ENCODE assay signal across 9 cellular contexts in the genomic region with DNA sequence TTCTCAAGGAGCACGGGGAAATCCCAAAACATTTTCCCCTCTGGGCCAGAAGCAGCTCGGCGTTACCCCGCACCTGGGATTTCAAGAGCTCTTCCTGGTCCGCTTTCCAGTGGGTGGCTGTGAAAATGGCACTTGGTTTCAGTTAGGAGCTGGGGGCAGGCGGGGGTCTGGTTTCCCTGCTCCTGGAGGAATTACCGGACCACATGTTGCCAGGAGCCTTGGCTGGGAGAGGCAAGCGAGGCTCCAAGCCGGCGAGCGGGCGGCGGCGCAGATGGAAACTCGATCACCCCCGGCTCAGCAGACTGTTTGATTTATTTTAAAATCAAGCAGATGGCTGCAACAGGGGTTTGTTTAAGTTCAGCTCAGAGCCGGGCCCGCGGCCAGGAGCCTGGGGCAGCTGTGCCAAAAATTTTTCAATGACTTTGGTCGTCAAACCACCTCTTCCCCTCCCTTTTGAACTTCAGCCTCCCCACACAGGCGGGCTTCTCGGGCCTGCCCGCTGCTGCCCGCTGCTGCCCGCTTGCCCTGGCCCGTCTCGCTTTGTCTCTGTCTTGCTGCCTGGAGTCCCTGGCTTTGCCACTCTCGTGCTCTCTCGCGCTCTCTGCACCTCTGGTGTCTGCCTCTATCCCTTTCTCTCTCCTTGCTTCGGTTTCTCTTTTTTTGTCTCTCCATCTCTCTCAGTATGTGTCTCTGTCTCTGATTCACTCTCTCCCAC.
DNase-seq lines count a peak whose midpoint lies in the region; ATAC-seq and TF ChIP-seq lines count a peak whose summit lies in the region.
"Had no signal": no experiment of that assay in that cellular context is flagged by ENCODE, and none has a peak within 500 bp of the region (broad histone marks: within the 10 kb centered on the region; RNA-seq: fewer than 3 reads in every experiment).

No MANE protein-coding gene starts in this region.

- DNase-seq in A172 (ENCODE audit: low spot score) (peak; percentile 51), NCI-H1694 (lab: John Stamatoyannopoulos, UW) (peak; percentile 98), body of pancreas (peak; percentile 82 to 92 (median 90)), iris pigment epithelial cell (ENCODE audit: low read depth) (peak; percentile 73), substantia nigra (lab: John Stamatoyannopoulos, UW) (peak in 41 of 49 donors; percentile 13 to 87 (median 50)), KBM-7 (no peak)
- DNase-seq in CD4-positive, alpha-beta memory T cell = no peak

- H3K9me3 Mint-ChIP-seq in CD4-positive, alpha-beta memory T cell = no peaks in the 10 kb centered on the region
- H3K9me3 Mint-ChIP-seq: T-helper 1 cell treated with Interleukin-12 subunit alpha and Interleukin-12 subunit beta and Interleukin-4 antibody, amounts not matched to agents 30 μg/mL and 1 μg/mL, for 36 hours had no signal

- H3K36me3 ChIP-seq in body of pancreas (replicated peaks in 1 of 2; ENCODE audit: insufficient read depth in 1 of 2, low read depth in 2 of 2) = no peaks in the 10 kb centered on the region
- no peaks in the 10 kb centered on the region for H3K36me3 ChIP-seq in CD4-positive, alpha-beta memory T cell (ENCODE audit: insufficient read depth, low read length)

- no peak overlapping the region for H3K4me3 ChIP-seq in body of pancreas
- H3K4me3 ChIP-seq in CD4-positive, alpha-beta memory T cell (ENCODE audit: low read length in 2 of 2) = no peak overlapping the region

- no peak overlapping the region for H3K27ac Mint-ChIP-seq in CD4-positive, alpha-beta memory T cell
- H3K27ac Mint-ChIP-seq: T-helper 1 cell treated with Interleukin-12 subunit alpha and Interleukin-12 subunit beta and Interleukin-4 antibody, amounts not matched to agents 30 μg/mL and 1 μg/mL, for 36 hours had no signal

- peaks cover 16% of the 10 kb centered on the region for H3K4me1 ChIP-seq in body of pancreas
- H3K4me1 ChIP-seq in CD4-positive, alpha-beta memory T cell (ENCODE audit: insufficient read depth, low read length) = no peaks in the 10 kb centered on the region

- in situ Hi-C loops in KBM-7 (cut with MboI; ENCODE audit: low pct_unique_long_range_greater_than_20kb, low sequenced_read_pairs) = no loop called here

- TF ChIP-seq POLR2A in body of pancreas (IDR thresholded peaks at IDR 0.05) = peak in 2 of 3 donors; percentile 41 to 50

- no peaks in the 10 kb centered on the region for H3K9me3 ChIP-seq in body of pancreas
- H3K9me3 ChIP-seq in CD4-positive, alpha-beta memory T cell (ENCODE audit: control insufficient read depth in 1 of 2, low read length in 2 of 2) = no peaks in the 10 kb centered on the region

- CTCF ChIA-PET in CD4-positive, alpha-beta memory T cell (lab: Charles Lee; ENCODE audit: partially characterized antibody) = no interaction called here

- ATAC-seq in body of pancreas (peak; percentile 87), HG03378 (IDR thresholded peaks at IDR 0.05; ENCODE audit: unreplicated experiment) (no peak)

- 5 to 11% methylated on average over 21 to 31 of the region's 31 CpGs for WGBS in body of pancreas, 2 donors

- H3K36me3 Mint-ChIP-seq in CD4-positive, alpha-beta memory T cell = no peaks in the 10 kb centered on the region

- POLR2A ChIA-PET in CD4-positive, alpha-beta memory T cell (lab: Charles Lee; ENCODE audit: partially characterized antibody) = no interaction called here

- no peaks in the 10 kb centered on the region for H3K27me3 ChIP-seq in body of pancreas
- H3K27me3 ChIP-seq in CD4-positive, alpha-beta memory T cell (ENCODE audit: insufficient read depth, low read length) = no peaks in the 10 kb centered on the region

- intact Hi-C loops in body of pancreas (cut with DNase I) = no loop called here
- intact Hi-C loops in CD4-positive, alpha-beta memory T cell (cut with micrococcal nuclease) = no loop called here

- peaks cover 0 to 2% (median under 1%) of the 10 kb centered on the region in 4 donors for H3K4me1 Mint-ChIP-seq in CD4-positive, alpha-beta memory T cell

- H3K4me3 Mint-ChIP-seq in CD4-positive, alpha-beta memory T cell = no peak overlapping the region
- H3K4me3 Mint-ChIP-seq: T-helper 1 cell treated with Interleukin-12 subunit alpha and Interleukin-12 subunit beta and Interleukin-4 antibody, amounts not matched to agents 30 μg/mL and 1 μg/mL, for 36 hours had no signal

- peak in 4 of 7 experiments; percentile 9 to 32 (median 21) for TF ChIP-seq CTCF in body of pancreas (IDR thresholded peaks at IDR 0.05)

- peak overlapping the region; percentile 76 to 83 (median 80) for H3K27ac ChIP-seq in body of pancreas
- H3K27ac ChIP-seq in substantia nigra (ENCODE audit: low read depth, low read length, poor library complexity, severe bottlenecking) = no peak overlapping the region
- H3K27ac ChIP-seq in CD4-positive, alpha-beta memory T cell (ENCODE audit: low read depth, low read length) = no peak overlapping the region

- peaks cover 4 to 6% of the 10 kb centered on the region in 2 donors for H3K27me3 Mint-ChIP-seq in CD4-positive, alpha-beta memory T cell

Comparison
In these comparisons a context has a peak if more than half of its experiments do, and no peak if none do; other contexts are left out.
1. DNase-seq: peak in A172 (single experiment), NCI-H1694 (single experiment), body of pancreas (4 of 4), iris pigment epithelial cell (single experiment) and substantia nigra (41 of 49); none in CD4-positive, alpha-beta memory T cell (0 of 5) and KBM-7 (single experiment).
2. H3K27ac ChIP-seq: peak in body of pancreas (4 of 4); none in substantia nigra (single experiment) and CD4-positive, alpha-beta memory T cell (single experiment).